8 cellular contexts compared by ENCODE assay signal in the genomic region with DNA sequence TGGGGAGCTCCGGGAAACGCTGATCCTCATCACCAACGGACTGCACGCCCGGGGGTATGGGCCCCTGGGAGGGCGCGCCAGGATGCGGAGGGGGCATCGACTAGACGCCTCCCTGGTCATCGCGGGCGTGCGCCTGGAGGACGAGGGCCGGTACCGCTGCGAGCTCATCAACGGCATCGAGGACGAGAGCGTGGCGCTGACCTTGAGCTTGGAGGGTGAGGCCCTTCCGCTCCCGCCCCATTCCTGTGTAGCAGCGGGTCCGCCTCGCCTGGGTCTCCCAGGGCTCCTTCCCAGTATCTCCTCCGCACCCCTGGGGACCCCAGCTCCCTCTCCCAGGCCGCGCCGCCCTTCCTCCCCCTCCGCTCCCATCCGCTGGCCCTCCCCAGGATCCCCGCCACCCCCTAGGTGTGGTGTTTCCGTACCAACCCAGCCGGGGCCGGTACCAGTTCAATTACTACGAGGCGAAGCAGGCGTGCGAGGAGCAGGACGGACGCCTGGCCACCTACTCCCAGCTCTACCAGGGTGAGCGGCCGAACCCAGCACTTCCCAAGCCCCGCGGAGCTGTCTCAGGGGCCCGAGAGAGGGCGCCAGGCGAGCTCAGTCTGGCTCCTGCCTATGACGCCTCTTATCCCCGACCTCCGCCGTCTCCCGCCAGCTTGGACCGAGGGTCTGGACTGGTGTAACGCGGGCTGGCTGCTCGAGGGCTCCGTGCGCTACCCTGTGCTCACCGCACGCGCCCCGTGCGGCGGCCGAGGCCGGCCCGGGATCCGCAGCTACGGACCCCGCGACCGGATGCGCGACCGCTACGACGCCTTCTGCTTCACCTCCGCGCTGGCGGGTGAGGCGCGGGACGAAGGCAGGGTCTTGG. TPM values are rescaled to one million over a fixed set of nuclear protein-coding genes. Genes with fewer than 3 reads are reported as not detected.
DNase-seq lines count a peak whose midpoint lies in the region; ATAC-seq and TF ChIP-seq lines count a peak whose summit lies in the region.

No MANE protein-coding gene starts in this region.

- H3K27me3 ChIP-seq in MM.1S (replicated peaks; ENCODE audit: insufficient read depth, low read length) (peaks cover 81% of the 10 kb centered on the region), endodermal cell (ENCODE audit: control insufficient read depth, insufficient read depth, low read length, poor library complexity, severe bottlenecking) (peaks cover 79% of the 10 kb centered on the region), mucosa of rectum (ENCODE audit: control insufficient read depth in 2 of 2, insufficient read depth in 2 of 2, low read length in 2 of 2) (peaks cover 44 to 50% of the 10 kb centered on the region in 2 donors), tibial artery (peaks cover 0 to 50% of the 10 kb centered on the region in 2 donors)

- intact Hi-C loops in activated B cell treated with CpG ODN at 0.5 μM for 24 hours (cut with micrococcal nuclease) (loop anchor here (2.0 to 5.0 kb wide), 3 partner anchors 42 to 267 kb away; no protein-coding TSS in a partner anchor), tibial artery (cut with DNase I; ENCODE audit: low total_unique reads) (loop anchor here (5.0 kb wide), 1 partner anchor 48 kb away; no protein-coding TSS in a partner anchor)

- WGBS in endodermal cell (ENCODE audit: insufficient coverage in 1 of 2, insufficient read length in 1 of 2), 2 experiments = 2 to 3% methylated on average over 33 to 87 of the region's 87 CpGs

- CTCF ChIA-PET in activated B cell treated with CpG ODN at 0.5 μM for 24 hours (lab: Charles Lee) = interaction anchor here (0.7 to 5.4 kb wide), 22 partner anchors 10 to 266 kb away, joined by 3 to 63 read pairs (median 5); partner anchors contain the start of gene NES

- 0 out of 2 replicates have a peak, but pooled peaks cover 2% of the 10 kb centered on the region for H4K20me1 ChIP-seq in MM.1S (ENCODE audit: insufficient read depth, low read length)

- H3K4me3 ChIP-seq in MM.1S (ENCODE audit: low read length) (peak overlapping the region; percentile 47), endodermal cell (ENCODE audit: low read length) (peak overlapping the region; percentile 64), mucosa of rectum (ENCODE audit: low read length in 2 of 2) (peak overlapping the region; percentile 28 to 44), tibial artery (peak overlapping the region; percentile 45 to 48)

- H3K27ac Mint-ChIP-seq in activated B cell treated with CpG ODN at 0.5 μM for 24 hours (no peak overlapping the region), endodermal cell (no peak overlapping the region)

- H3K9me2 ChIP-seq in MM.1S (replicated peaks; ENCODE audit: insufficient read depth, low read length) = no peaks in the 10 kb centered on the region

- no peaks in the 10 kb centered on the region for H3K9me3 Mint-ChIP-seq in activated B cell treated with CpG ODN at 0.5 μM for 24 hours
- no peaks in the 10 kb centered on the region for H3K9me3 Mint-ChIP-seq in endodermal cell

- DNase-seq in DMS79 treated with DMSO at 0.1 percent for 48 hours (lab: John Stamatoyannopoulos, UW) (peak; percentile 8), MM.1S (peak; percentile 34), activated B cell treated with CpG ODN at 0.5 μM for 24 hours (peak; percentile 47), endodermal cell (peak; percentile 94), tibial artery (peak; percentile 44 to 76)

- no peaks in the 10 kb centered on the region for H3K36me3 Mint-ChIP-seq in activated B cell treated with CpG ODN at 0.5 μM for 24 hours (ENCODE audit: low read depth)
- H3K36me3 Mint-ChIP-seq in endodermal cell (ENCODE audit: low read depth) = no peaks in the 10 kb centered on the region

- H3K79me2 ChIP-seq in MM.1S (ENCODE audit: low read length) = no peaks in the 10 kb centered on the region

- TF ChIP-seq CTCF in MM.1S (IDR thresholded peaks at IDR 0.05; ENCODE audit: low read length) (peak; percentile 49), activated B cell treated with CpG ODN at 0.5 μM for 24 hours (IDR thresholded peaks at IDR 0.05) (no peak), endodermal cell (conservative IDR thresholded peaks at IDR 0.05) (peak; percentile 72), tibial artery (IDR thresholded peaks at IDR 0.05) (peak; percentile 26 to 34)

- peak overlapping the region; percentile 70 for H3K4me3 Mint-ChIP-seq in activated B cell treated with CpG ODN at 0.5 μM for 24 hours
- H3K4me3 Mint-ChIP-seq in endodermal cell = peak overlapping the region; percentile 42

- ATAC-seq in activated B cell treated with CpG ODN at 0.5 μM for 24 hours (ENCODE audit: low read depth) (peak; percentile 63), GM18511 (IDR thresholded peaks at IDR 0.05; ENCODE audit: unreplicated experiment) (no peak), HG03378 (IDR thresholded peaks at IDR 0.05; ENCODE audit: unreplicated experiment) (no peak)

- H3K4me1 Mint-ChIP-seq in activated B cell treated with CpG ODN at 0.5 μM for 24 hours = peaks cover 12% of the 10 kb centered on the region
- H3K4me1 Mint-ChIP-seq in endodermal cell = peaks cover 6% of the 10 kb centered on the region

- H3K9me3 ChIP-seq in MM.1S (replicated peaks; ENCODE audit: insufficient read depth, low read length) (no peaks in the 10 kb centered on the region), endodermal cell (ENCODE audit: control insufficient read depth, low read length) (no peaks in the 10 kb centered on the region), mucosa of rectum (ENCODE audit: control insufficient read depth in 2 of 2, low read length in 2 of 2) (no peaks in the 10 kb centered on the region), tibial artery (no peaks in the 10 kb centered on the region)

- H2AFZ ChIP-seq in MM.1S (ENCODE audit: low read length) = no peak overlapping the region

- H3K4me1 ChIP-seq in MM.1S (ENCODE audit: low read length) (peaks cover 14% of the 10 kb centered on the region), endodermal cell (ENCODE audit: control insufficient read depth, insufficient read depth, low read length) (no peaks in the 10 kb centered on the region), mucosa of rectum (ENCODE audit: control insufficient read depth in 2 of 2, insufficient read depth in 2 of 2, low read length in 2 of 2) (peaks cover 18 to 19% of the 10 kb centered on the region in 2 donors), tibial artery (peaks cover 0 to 29% (median 21%) of the 10 kb centered on the region in 4 donors)

- H3K4me2 ChIP-seq in MM.1S (ENCODE audit: low read depth, low read length) = peak overlapping the region; percentile 38; the same call in 1 of the 2 replicates

- peaks cover 5% of the 10 kb centered on the region; the same call in 1 of the 2 replicates for H3F3A ChIP-seq in MM.1S (ENCODE audit: insufficient read depth, low read length)

- H3K9ac ChIP-seq in MM.1S (ENCODE audit: low read length) = no peak overlapping the region
- no peak overlapping the region for H3K9ac ChIP-seq in endodermal cell (ENCODE audit: extremely low read depth, low read length, poor library complexity, severe bottlenecking)
- no peak overlapping the region for H3K9ac ChIP-seq in mucosa of rectum (ENCODE audit: low read depth in 1 of 2, low read length in 2 of 2)

- POLR2A ChIA-PET in activated B cell treated with CpG ODN at 0.5 μM for 24 hours (lab: Charles Lee) = interaction anchor here (0.6 to 1.4 kb wide), 8 partner anchors 18 to 178 kb away, joined by 3 to 7 read pairs (median 4); partner anchors contain the start of genes ISG20L2, MEF2D, METTL25B and NAXE

- H3K27me3 Mint-ChIP-seq in activated B cell treated with CpG ODN at 0.5 μM for 24 hours (peaks cover 39% of the 10 kb centered on the region), endodermal cell (ENCODE audit: insufficient read depth) (peaks cover 92% of the 10 kb centered on the region)

- H3K36me3 ChIP-seq in MM.1S (replicated peaks; ENCODE audit: insufficient read depth, low read length) (no peaks in the 10 kb centered on the region), endodermal cell (ENCODE audit: control insufficient read depth, insufficient read depth, low read length) (no peaks in the 10 kb centered on the region), mucosa of rectum (ENCODE audit: control insufficient read depth in 2 of 2, insufficient read depth in 2 of 2, low read length in 2 of 2) (no peaks in the 10 kb centered on the region), tibial artery (no peaks in the 10 kb centered on the region)

- H3K27ac ChIP-seq in MM.1S (ENCODE audit: low read length) (no peak overlapping the region), endodermal cell (ENCODE audit: low read depth, low read length) (no peak overlapping the region), mucosa of rectum (ENCODE audit: low read depth in 2 of 2, low read length in 2 of 2) (no peak overlapping the region), tibial artery (peak overlapping the region; percentile 72 to 74)

RNA-seq across cellular contexts. Expression of gene HAPLN2, which starts 5.0 kb away (rescaled TPM):
- not detected in 2 replicates for total RNA-seq in activated B cell treated with CpG ODN at 0.5 μM for 24 hours
- total RNA-seq in endodermal cell = 1 to 10 TPM in 1 of 2 donors, under 1 TPM in 1; 0.42 to 2.8 TPM
- 0.82 TPM for polyA plus RNA-seq in endodermal cell (2013, experiment 1 of 2)
- 0.54 TPM for polyA plus RNA-seq in endodermal cell (2013, experiment 2 of 2)

RNA-seq across cellular contexts. Expression of gene BCAN, which starts 17.7 kb away (rescaled TPM):
- total RNA-seq in activated B cell treated with CpG ODN at 0.5 μM for 24 hours (0.27 and 0.51 TPM in 2 replicates), endodermal cell (under 1 TPM in 1 of 2 donors, not detected in 1; 0.31 TPM)
- 1.6 TPM for polyA plus RNA-seq in endodermal cell (2013, experiment 1 of 2)
- polyA plus RNA-seq in endodermal cell (2013, experiment 2 of 2) = 0.83 TPM

RNA-seq across cellular contexts. Expression of gene GPATCH4, which starts 22.9 kb away (rescaled TPM):
- total RNA-seq in activated B cell treated with CpG ODN at 0.5 μM for 24 hours (64.6 and 71.8 TPM in 2 replicates), endodermal cell (10 to 100 TPM; 23.0 to 34.4 TPM)
- 19.7 TPM for polyA plus RNA-seq in endodermal cell (2013, experiment 1 of 2)
- polyA plus RNA-seq in endodermal cell (2013, experiment 2 of 2) = 17.4 TPM

RNA-seq across cellular contexts. Expression of gene NAXE, which starts 32.6 kb away (rescaled TPM):
- total RNA-seq in activated B cell treated with CpG ODN at 0.5 μM for 24 hours (75.6 and 84.5 TPM in 2 replicates), endodermal cell (100 to 1,000 TPM in 1 of 2 donors, 10 to 100 TPM in 1; 96.0 to 129 TPM)
- polyA plus RNA-seq in endodermal cell (2013, experiment 1 of 2) = 72.2 TPM
- polyA plus RNA-seq in endodermal cell (2013, experiment 2 of 2) = 60.4 TPM

RNA-seq across cellular contexts. Expression of gene TTC24, which starts 44.7 kb away (rescaled TPM):
- 19.6 TPM in 2 replicates for total RNA-seq in activated B cell treated with CpG ODN at 0.5 μM for 24 hours
- not detected for total RNA-seq in endodermal cell
- not detected for polyA plus RNA-seq in endodermal cell (2013, experiment 1 of 2)
- polyA plus RNA-seq in endodermal cell (2013, experiment 2 of 2) = not detected

Comparison
In these comparisons a context has a peak if more than half of its experiments do, and no peak if none do; other contexts are left out.
1. DNase-seq: peak in every context shown above with its lines; median percentile 94 in endodermal cell; 60 in tibial artery; 47 in activated B cell treated with CpG ODN at 0.5 μM for 24 hours; 34 in MM.1S; 8 in DMS79 treated with DMSO at 0.1 percent for 48 hours.
2. H3K27ac ChIP-seq: peak in tibial artery (2 of 2); none in MM.1S (single experiment), endodermal cell (single experiment) and mucosa of rectum (0 of 2).
3. Peak in every context shown above with its lines, with median percentiles within 50 percentile points of each other: H3K4me3 ChIP-seq.